ENCODE assay signal across 20 cellular contexts in the genomic region with DNA sequence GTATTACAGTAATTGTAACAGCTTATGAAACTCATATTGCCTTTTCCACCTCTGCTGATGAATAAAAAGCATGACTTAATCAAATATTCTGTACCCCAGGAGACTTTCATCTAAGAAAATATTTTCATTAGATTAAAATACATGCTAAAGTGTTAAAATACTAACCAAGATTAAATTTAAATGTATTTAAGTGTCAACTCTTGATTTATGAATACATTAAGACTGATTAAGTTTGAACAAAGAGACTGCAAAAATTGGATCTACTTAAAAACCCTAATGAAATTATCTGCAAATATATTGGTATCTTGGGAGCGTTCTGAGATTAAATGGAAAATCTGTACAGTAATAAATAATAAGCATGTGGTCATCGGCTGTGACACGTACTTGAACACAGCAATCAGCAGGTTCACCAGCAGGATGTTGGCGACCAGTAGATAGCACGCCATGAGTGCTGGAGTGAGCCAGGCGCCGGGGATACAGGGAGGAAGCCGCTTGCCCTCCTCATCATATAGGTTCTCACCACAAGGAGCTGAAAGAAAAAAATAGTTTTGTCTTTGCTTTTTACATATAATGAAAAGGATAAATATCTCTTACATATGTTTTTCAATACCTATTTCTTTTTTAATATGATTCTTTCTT.
"Had no signal": no experiment of that assay in that cellular context is flagged by ENCODE, and none has a peak within 500 bp of the region (broad histone marks: within the 10 kb centered on the region; RNA-seq: fewer than 3 reads in every experiment).

No MANE protein-coding gene starts in this region.

- H3K27ac Mint-ChIP-seq: activated CD8-positive, alpha-beta T cell treated with anti-CD3 and anti-CD28 coated beads, Interleukin-2, amount 10 ng/mL, durations not matched to agents 7 days and 5 days; activated naive CD4-positive, alpha-beta T cell treated with anti-CD3 and anti-CD28 coated beads for 36 hours; naive thymus-derived CD4-positive, alpha-beta T cell; neural progenitor cell; progenitor cell of endocrine pancreas had no signal

- H3K27ac ChIP-seq: esophagus squamous epithelium, neural progenitor cell, right atrium auricular region, thyroid gland had no signal

- H3K4me1 Mint-ChIP-seq: central memory CD8-positive, alpha-beta T cell had no signal

- H3K4me3 Mint-ChIP-seq: activated CD8-positive, alpha-beta T cell treated with anti-CD3 and anti-CD28 coated beads, Interleukin-2, amount 10 ng/mL, durations not matched to agents 7 days and 5 days; activated naive CD4-positive, alpha-beta T cell treated with anti-CD3 and anti-CD28 coated beads for 36 hours; activated T-cell treated with anti-CD3 and anti-CD28 coated beads, Interleukin-2, amount 50 U/mL, for 4 hours; central memory CD8-positive, alpha-beta T cell; naive thymus-derived CD4-positive, alpha-beta T cell; neural progenitor cell had no signal

- H3K36me3 Mint-ChIP-seq: naive thymus-derived CD4-positive, alpha-beta T cell; neural progenitor cell had no signal

- H3K36me3 ChIP-seq: esophagus squamous epithelium, neural progenitor cell, right atrium auricular region, thyroid gland had no signal

- H3K9me3 ChIP-seq: esophagus squamous epithelium, mucosa of descending colon, right atrium auricular region, thyroid gland had no signal

- H3K9me3 Mint-ChIP-seq: activated naive CD4-positive, alpha-beta T cell treated with anti-CD3 and anti-CD28 coated beads for 36 hours; activated T-cell treated with anti-CD3 and anti-CD28 coated beads, Interleukin-2, amount 50 U/mL, for 4 hours; central memory CD8-positive, alpha-beta T cell; naive thymus-derived CD4-positive, alpha-beta T cell; neural progenitor cell had no signal

- DNase-seq: activated CD4-positive, alpha-beta T cell treated with anti-CD3 and anti-CD28 coated beads for 48 hours; activated CD8-positive, alpha-beta T cell treated with anti-CD3 and anti-CD28 coated beads, Interleukin-2, amount 10 ng/mL, durations not matched to agents 7 days and 5 days; activated naive CD4-positive, alpha-beta T cell treated with anti-CD3 and anti-CD28 coated beads for 36 hours; activated T-cell treated with anti-CD3 and anti-CD28 coated beads, Interleukin-2, amount 50 U/mL, for 4 hours; cortex of kidney; effector CD4-positive, alpha-beta T cell; esophagus squamous epithelium; left ventricle myocardium superior; mucosa of descending colon; naive thymus-derived CD4-positive, alpha-beta T cell; stimulated activated CD4-positive, alpha-beta T cell treated with anti-CD3 and anti-CD28 coated beads, Interleukin-12 subunit alpha, Interleukin-12 subunit beta, amount 100 ng/mL, for 4 hours; stimulated activated CD4-positive, alpha-beta T cell treated with anti-CD3 and anti-CD28 coated beads, Interleukin-1b, Interleukin-23, amount 100 ng/mL, for 48 hours; stimulated activated CD8-positive, alpha-beta memory T cell treated with anti-CD3 and anti-CD28 coated beads, Interleukin-4, amount 100 ng/mL, for 48 hours; stimulated activated naive CD4-positive, alpha-beta T cell treated with Interleukin-2 at 50 U/mL for 16 hours; T1000; thyroid gland had no signal

- ATAC-seq: activated CD8-positive, alpha-beta T cell treated with anti-CD3 and anti-CD28 coated beads, Interleukin-2, amount 10 ng/mL, durations not matched to agents 7 days and 5 days; activated T-cell treated with anti-CD3 and anti-CD28 coated beads, Interleukin-2, amount 50 U/mL, for 4 hours; left ventricle myocardium superior; mucosa of descending colon; naive thymus-derived CD4-positive, alpha-beta T cell had no signal

- H3K27me3 ChIP-seq: esophagus squamous epithelium, neural progenitor cell, right atrium auricular region, thyroid gland had no signal

- H3K27me3 Mint-ChIP-seq: progenitor cell of endocrine pancreas had no signal

- H3K4me3 ChIP-seq: esophagus squamous epithelium, mucosa of descending colon, neural progenitor cell, right atrium auricular region, thyroid gland had no signal
